Comparison of ENCODE assay signal across 24 cellular contexts in genomic region chr19:31546561-31546960, GRCh38.
"Had no signal": no experiment of that assay in that cellular context is flagged by ENCODE, and none has a peak within 500 bp of the region (broad histone marks: within the 10 kb centered on the region; RNA-seq: fewer than 3 reads in every experiment).

No MANE protein-coding gene starts in this region.

- H3K9me3 ChIP-seq: MG63, SJSA1 had no signal

- DNase-seq: IMR-90, Karpas-422, KG1, MG63, NCI-H1092, NCI-H1105 treated with DMSO at 0.1 percent for 48 hours, NCI-H1417 treated with DMSO at 0.1 percent for 48 hours, NCI-H146, NCI-H1694 treated with DMSO at 0.1 percent for 48 hours, NCI-H2029, NCI-H2081 treated with DMSO at 0.1 percent for 48 hours, NCI-H2171, NCI-H226, NCI-H446, NCI-H510A, NCI-H524 treated with DMSO at 0.1 percent for 48 hours, NCI-H69, NCI-H774, Right ventricle myocardium superior, RPMI8226, SIG-M5 had no signal

- H3K4me3 ChIP-seq: MG63, SJSA1, SK-N-MC had no signal

- ATAC-seq: HepG2 had no signal

- H3K36me3 ChIP-seq: MG63, SJSA1 had no signal

- H3K27ac ChIP-seq: SJSA1, SK-N-MC had no signal

- H3K27me3 ChIP-seq: SJSA1 had no signal
